In the genomic region with DNA sequence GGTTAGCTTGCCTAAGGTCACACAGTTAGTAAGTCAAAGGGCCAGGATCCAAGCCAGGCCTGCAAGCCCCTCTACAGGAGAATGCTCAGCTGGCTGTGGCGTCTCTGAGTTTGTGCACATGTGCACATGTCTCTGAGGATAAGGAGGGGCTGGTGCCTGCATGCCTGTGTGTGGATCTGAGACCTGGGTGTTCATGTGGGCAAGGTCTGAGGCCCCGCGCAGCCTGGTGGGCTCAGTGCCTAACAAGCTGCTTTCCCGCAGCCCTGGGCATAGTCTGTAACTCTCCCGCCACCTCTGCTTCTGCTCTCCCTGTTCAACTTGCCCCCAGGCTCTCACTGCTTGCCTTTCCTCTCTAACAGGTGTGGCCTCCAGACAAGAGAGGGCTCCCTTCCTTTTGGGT, we compare ENCODE assay signal across 1 cellular context.
TF ChIP-seq lines count a peak whose summit lies in the region.

No MANE protein-coding gene starts in this region.

TF ChIP-seq in SK-N-SH, 30 proteins besides CTCF, POLR2A, EP300 and RAD21:
- no peak for TF ChIP-seq RXRA (IDR thresholded peaks at IDR 0.05; ENCODE audit: borderline replicate concordance, low read depth)
- no peak for TF ChIP-seq TEAD4 (IDR thresholded peaks at IDR 0.05; ENCODE audit: borderline replicate concordance, insufficient read depth)
- TF ChIP-seq TAF1 (IDR thresholded peaks at IDR 0.05; ENCODE audit: borderline replicate concordance, low read depth, low read length): no peak
- TF ChIP-seq, protein P1, sequence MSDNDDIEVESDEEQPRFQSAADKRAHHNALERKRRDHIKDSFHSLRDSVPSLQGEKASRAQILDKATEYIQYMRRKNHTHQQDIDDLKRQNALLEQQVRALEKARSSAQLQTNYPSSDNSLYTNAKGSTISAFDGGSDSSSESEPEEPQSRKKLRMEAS (IDR thresholded peaks at IDR 0.05; ENCODE audit: low read depth): no peak
- no peak for TF ChIP-seq FOSL2 (IDR thresholded peaks at IDR 0.05; ENCODE audit: borderline replicate concordance, low read depth)
- no peak for TF ChIP-seq SMC3 (IDR thresholded peaks at IDR 0.05; ENCODE audit: low read depth, low read length)
- TF ChIP-seq YY1 (IDR thresholded peaks at IDR 0.05; ENCODE audit: low read depth): no peak
- no peak for TF ChIP-seq NRF1 (IDR thresholded peaks at IDR 0.05; ENCODE audit: low read depth, low read length)
- no peak for TF ChIP-seq RCOR1 (IDR thresholded peaks at IDR 0.05; ENCODE audit: low read length)
- no peak for TF ChIP-seq NFIC (IDR thresholded peaks at IDR 0.05; ENCODE audit: borderline replicate concordance)
- no peak for TF ChIP-seq JUND (IDR thresholded peaks at IDR 0.05)
- TF ChIP-seq EZH2phosphoT487 (IDR thresholded peaks at IDR 0.05; ENCODE audit: borderline replicate concordance, low read depth): no peak
- no peak for TF ChIP-seq SIN3A (IDR thresholded peaks at IDR 0.05; ENCODE audit: borderline replicate concordance, low read depth, low read length)
- no peak for TF ChIP-seq MEF2A (IDR thresholded peaks at IDR 0.05; ENCODE audit: borderline replicate concordance, low read depth)
- TF ChIP-seq, protein P2, sequence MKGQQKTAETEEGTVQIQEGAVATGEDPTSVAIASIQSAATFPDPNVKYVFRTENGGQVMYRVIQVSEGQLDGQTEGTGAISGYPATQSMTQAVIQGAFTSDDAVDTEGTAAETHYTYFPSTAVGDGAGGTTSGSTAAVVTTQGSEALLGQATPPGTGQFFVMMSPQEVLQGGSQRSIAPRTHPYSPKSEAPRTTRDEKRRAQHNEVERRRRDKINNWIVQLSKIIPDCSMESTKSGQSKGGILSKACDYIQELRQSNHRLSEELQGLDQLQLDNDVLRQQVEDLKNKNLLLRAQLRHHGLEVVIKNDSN (IDR thresholded peaks at IDR 0.05; ENCODE audit: borderline replicate concordance, low read depth): no peak
- TF ChIP-seq FOXM1 (IDR thresholded peaks at IDR 0.05; ENCODE audit: low read depth): no peak
- no peak for TF ChIP-seq GABPA (IDR thresholded peaks at IDR 0.05; ENCODE audit: low read depth)
